In genomic region chr9:133335924-133336811, GRCh38 we compare ENCODE assay signal across 8 cellular contexts. TPM values are rescaled to one million over a fixed set of nuclear protein-coding genes. Genes with fewer than 3 reads are reported as not detected.
DNase-seq lines count a peak whose midpoint lies in the region; ATAC-seq and TF ChIP-seq lines count a peak whose summit lies in the region.

Gene SURF6 (minus strand): TSS chr9:133336188. CDS start chr9:133336132, 56 bp downstream.

- H3K9ac ChIP-seq in SU-DHL-6 (ENCODE audit: low read length), result peak within 1 kb of the TSS; percentile 69

- H3K36me3 ChIP-seq in SU-DHL-6 (ENCODE audit: low read length) (no peaks in the 10 kb centered on the region), thoracic aorta (peaks cover 49% of the 10 kb centered on the region)

- H3K4me3 ChIP-seq in GM12875 (ENCODE audit: low read depth, low read length) (peak within 1 kb of the TSS; percentile 55), SU-DHL-6 (ENCODE audit: insufficient read depth, low read length, poor library complexity, severe bottlenecking) (peak within 1 kb of the TSS; percentile 93), thoracic aorta (peak within 1 kb of the TSS; percentile 98)

- peak within 1 kb of the TSS; percentile 94 for H3K27ac Mint-ChIP-seq in activated naive CD8-positive, alpha-beta T cell treated with anti-CD3 and anti-CD28 coated beads for 36 hours
- H3K27ac Mint-ChIP-seq in glutamatergic neuron (ENCODE audit: unreplicated experiment) (peak within 1 kb of the TSS; percentile 62), osteocyte (ENCODE audit: unreplicated experiment) (peak within 1 kb of the TSS; percentile 94)

- no peaks in the 10 kb centered on the region for H3K9me3 ChIP-seq in SU-DHL-6 (ENCODE audit: insufficient read depth, low read length)
- no peaks in the 10 kb centered on the region for H3K9me3 ChIP-seq in thoracic aorta

- peaks cover 37% of the 10 kb centered on the region for H3K4me1 Mint-ChIP-seq in activated naive CD8-positive, alpha-beta T cell treated with anti-CD3 and anti-CD28 coated beads for 36 hours
- H3K4me1 Mint-ChIP-seq in glutamatergic neuron (ENCODE audit: low read depth, unreplicated experiment), result peaks cover 2% of the 10 kb centered on the region
- H3K4me1 Mint-ChIP-seq in osteocyte (ENCODE audit: unreplicated experiment), result peaks cover 19% of the 10 kb centered on the region

- no peaks in the 10 kb centered on the region for H3K9me3 Mint-ChIP-seq in activated naive CD8-positive, alpha-beta T cell treated with anti-CD3 and anti-CD28 coated beads for 36 hours
- H3K9me3 Mint-ChIP-seq in glutamatergic neuron (ENCODE audit: unreplicated experiment) (peaks cover 4% of the 10 kb centered on the region), osteocyte (ENCODE audit: unreplicated experiment) (no peaks in the 10 kb centered on the region)

- peak within 1 kb of the TSS; percentile 72 for H3K27ac ChIP-seq in SU-DHL-6 (ENCODE audit: low read depth, low read length)
- H3K27ac ChIP-seq in thoracic aorta, result peak within 1 kb of the TSS; percentile 49 to 64

- DNase-seq in NCI-H1417 treated with DMSO at 0.1 percent for 48 hours (lab: John Stamatoyannopoulos, UW), result peak; percentile 73
- peak; percentile 98 for DNase-seq in activated naive CD8-positive, alpha-beta T cell treated with anti-CD3 and anti-CD28 coated beads for 36 hours
- DNase-seq in glutamatergic neuron, result peak; percentile 95
- DNase-seq in osteocyte (ENCODE audit: extremely low spot score, unreplicated experiment), result peak; percentile 95
- peak; percentile 69 for DNase-seq in thoracic aorta (ENCODE audit: low spot score)

- no peaks in the 10 kb centered on the region for H3K9me2 ChIP-seq in SU-DHL-6 (replicated peaks; ENCODE audit: insufficient read depth, low read length)

- peak within 1 kb of the TSS; percentile 73 for H3K4me2 ChIP-seq in SU-DHL-6 (ENCODE audit: low read depth, low read length, poor library complexity, severe bottlenecking)

- peaks cover 17% of the 10 kb centered on the region for H3K79me2 ChIP-seq in SU-DHL-6 (ENCODE audit: insufficient read depth, low read length)

- ATAC-seq in HG02798 (IDR thresholded peaks at IDR 0.05; ENCODE audit: poor library complexity, unreplicated experiment) (peak; percentile 88), thoracic aorta (ENCODE audit: insufficient number of reproducible peaks, low FRiP score, low read depth) (peak; percentile 61)

- no peaks in the 10 kb centered on the region for H4K20me1 ChIP-seq in SU-DHL-6 (ENCODE audit: low read depth, low read length)

- peak within 1 kb of the TSS; percentile 79 for H2AFZ ChIP-seq in SU-DHL-6 (ENCODE audit: low read depth, low read length, severe bottlenecking)

- peaks cover 9% of the 10 kb centered on the region for H3F3A ChIP-seq in SU-DHL-6 (ENCODE audit: insufficient read depth)

- no peak for TF ChIP-seq CTCF in GM12875 (IDR thresholded peaks at IDR 0.05; ENCODE audit: borderline replicate concordance, insufficient read depth, low read depth, low read length)
- no peak for TF ChIP-seq CTCF in SU-DHL-6 (IDR thresholded peaks at IDR 0.05; ENCODE audit: insufficient read depth, low read length, poor library complexity, severe bottlenecking)
- no peak for TF ChIP-seq CTCF in glutamatergic neuron (IDR thresholded peaks at IDR 0.05; ENCODE audit: partially characterized antibody, unreplicated experiment)
- no peak for TF ChIP-seq CTCF in osteocyte (IDR thresholded peaks at IDR 0.05)
- no peak for TF ChIP-seq CTCF in thoracic aorta (IDR thresholded peaks at IDR 0.05)

- no peaks in the 10 kb centered on the region for H3K27me3 Mint-ChIP-seq in activated naive CD8-positive, alpha-beta T cell treated with anti-CD3 and anti-CD28 coated beads for 36 hours
- H3K27me3 Mint-ChIP-seq in glutamatergic neuron (ENCODE audit: unreplicated experiment), result peaks cover 6% of the 10 kb centered on the region
- H3K27me3 Mint-ChIP-seq in osteocyte (ENCODE audit: unreplicated experiment), result no peaks in the 10 kb centered on the region

- H3K27me3 ChIP-seq in SU-DHL-6 (ENCODE audit: low read length), result no peaks in the 10 kb centered on the region
- no peaks in the 10 kb centered on the region for H3K27me3 ChIP-seq in thoracic aorta (replicated peaks; ENCODE audit: insufficient read depth)

- peak within 1 kb of the TSS; percentile 98 for H3K4me3 Mint-ChIP-seq in activated naive CD8-positive, alpha-beta T cell treated with anti-CD3 and anti-CD28 coated beads for 36 hours
- peak within 1 kb of the TSS; percentile 97 for H3K4me3 Mint-ChIP-seq in glutamatergic neuron (ENCODE audit: unreplicated experiment)
- peak within 1 kb of the TSS; percentile 97 for H3K4me3 Mint-ChIP-seq in osteocyte (ENCODE audit: unreplicated experiment)

- peaks cover 65% of the 10 kb centered on the region for H3K36me3 Mint-ChIP-seq in activated naive CD8-positive, alpha-beta T cell treated with anti-CD3 and anti-CD28 coated beads for 36 hours
- H3K36me3 Mint-ChIP-seq in glutamatergic neuron (ENCODE audit: unreplicated experiment), result peaks cover 4% of the 10 kb centered on the region
- H3K36me3 Mint-ChIP-seq in osteocyte (ENCODE audit: unreplicated experiment), result peaks cover 33% of the 10 kb centered on the region

- H3K4me1 ChIP-seq in thoracic aorta (ENCODE audit: control insufficient read depth in 1 of 2, low read depth in 2 of 2), result peaks cover 18 to 28% of the 10 kb centered on the region in 2 donors

RNA-seq across cellular contexts. Expression of gene SURF6, which starts in this region (rescaled TPM):
- 10 to 100 TPM; 31.8 to 33.0 TPM for total RNA-seq in activated naive CD8-positive, alpha-beta T cell treated with anti-CD3 and anti-CD28 coated beads for 36 hours
- total RNA-seq in glutamatergic neuron (ENCODE audit: unreplicated experiment) (15.0 TPM), osteocyte (16.0 and 19.8 TPM in 2 replicates), thoracic aorta (10 to 100 TPM; 11.6 to 46.1 TPM)

Comparison
In these comparisons a context has a peak if more than half of its experiments do, and no peak if none do; other contexts are left out.
1. Peak in every context shown above with its lines: DNase-seq, ATAC-seq, H3K4me3 ChIP-seq and H3K27ac ChIP-seq.